ENCODE assay signal across 10 cellular contexts in genomic region chr15:100880139-100880896, GRCh38. TPM values are rescaled to one million over a fixed set of nuclear protein-coding genes. Genes with fewer than 3 reads are reported as not detected.
DNase-seq lines count a peak whose midpoint lies in the region; ATAC-seq and TF ChIP-seq lines count a peak whose summit lies in the region.
"Had no signal": no experiment of that assay in that cellular context is flagged by ENCODE, and none has a peak within 500 bp of the region (broad histone marks: within the 10 kb centered on the region; RNA-seq: fewer than 3 reads in every experiment).

No MANE protein-coding gene starts in this region.

- peaks cover 17% of the 10 kb centered on the region for H3K4me1 ChIP-seq in body of pancreas
- peaks cover 0 to 15% (median 7%) of the 10 kb centered on the region in 5 donors for H3K4me1 ChIP-seq in subcutaneous abdominal adipose tissue (ENCODE audit: control insufficient read depth in 5 of 5, insufficient read depth in 5 of 5, low read length in 5 of 5)

- H3K4me3 ChIP-seq in body of pancreas (peak overlapping the region in 1 of 2 donors; percentile 25), subcutaneous abdominal adipose tissue (ENCODE audit: low read depth in 1 of 5, low read length in 5 of 5) (peak overlapping the region; percentile 40 to 68 (median 57))

- intact Hi-C loops in body of pancreas (cut with DNase I): no loop called here

- no peaks in the 10 kb centered on the region for H3K9me3 ChIP-seq in body of pancreas
- no peaks in the 10 kb centered on the region for H3K9me3 ChIP-seq in subcutaneous abdominal adipose tissue (ENCODE audit: control insufficient read depth in 5 of 5, low read length in 5 of 5)

- TF ChIP-seq POLR2A in body of pancreas (IDR thresholded peaks at IDR 0.05): no peak

- DNase-seq in NCI-H82 (lab: John Stamatoyannopoulos, UW): peak; percentile 27
- no peak for DNase-seq in NCI-H82 treated with DMSO at 0.1 percent for 48 hours (lab: John Stamatoyannopoulos, UW; ENCODE audit: unreplicated experiment)
- DNase-seq in body of pancreas: no peak
- DNase-seq in kidney tubule cell (ENCODE audit: low spot score): peak; percentile 36
- no peak for DNase-seq in NCI-H1694 treated with DMSO at 0.1 percent for 48 hours (lab: John Stamatoyannopoulos, UW)
- DNase-seq in anterior cingulate cortex (lab: John Stamatoyannopoulos, UW): no peak
- DNase-seq: activated effector memory CD4-positive, alpha-beta T cell treated with Interleukin-2 at 50 U/mL for 16 hours; NCI-H2107 had no signal

- no peak for TF ChIP-seq CTCF in body of pancreas (IDR thresholded peaks at IDR 0.05)

- ATAC-seq in body of pancreas: peak; percentile 28
- no peak for ATAC-seq in GM21737 (IDR thresholded peaks at IDR 0.05; ENCODE audit: unreplicated experiment)

- peak overlapping the region in 2 of 5 donors; percentile 20 to 66 for H3K9ac ChIP-seq in subcutaneous abdominal adipose tissue (ENCODE audit: low read length in 5 of 5)

- 14 to 45% methylated on average over 32 to 68 of the region's 80 CpGs for WGBS in body of pancreas, 2 donors

- H3K27ac ChIP-seq in body of pancreas: peak overlapping the region in 3 of 4 donors; percentile 32 to 56 (median 49)
- no peak overlapping the region for H3K27ac ChIP-seq in subcutaneous abdominal adipose tissue (ENCODE audit: low read depth, low read length)

- H3K36me3 ChIP-seq in body of pancreas (replicated peaks in 1 of 2; ENCODE audit: insufficient read depth in 1 of 2, low read depth in 2 of 2): no peaks in the 10 kb centered on the region
- no peaks in the 10 kb centered on the region for H3K36me3 ChIP-seq in subcutaneous abdominal adipose tissue (ENCODE audit: control insufficient read depth in 5 of 5, insufficient read depth in 5 of 5, low read length in 5 of 5)

- H3K27me3 ChIP-seq in body of pancreas: no peaks in the 10 kb centered on the region
- H3K27me3 ChIP-seq in subcutaneous abdominal adipose tissue (ENCODE audit: control insufficient read depth in 5 of 5, insufficient read depth in 4 of 5, low read length in 5 of 5): peaks cover 0 to 29% (median 14%) of the 10 kb centered on the region in 5 donors

RNA-seq across cellular contexts. Expression of gene ALDH1A3, which starts 0.7 kb away (rescaled TPM):
- 10 to 100 TPM; 19.5 to 33.9 TPM for total RNA-seq in body of pancreas

RNA-seq across cellular contexts. Expression of gene LRRK1, which starts 38.8 kb away (rescaled TPM):
- total RNA-seq in body of pancreas: 10 to 100 TPM; 12.2 to 14.0 TPM

Comparison
In these comparisons a context has a peak if more than half of its experiments do, and no peak if none do; other contexts are left out.
1. DNase-seq: peak in NCI-H82 (single experiment) and kidney tubule cell (single experiment); none in NCI-H82 treated with DMSO at 0.1 percent for 48 hours (single experiment), body of pancreas (0 of 4), NCI-H1694 treated with DMSO at 0.1 percent for 48 hours (single experiment) and anterior cingulate cortex (0 of 58).